ENCODE assay signal across 11 cellular contexts in genomic region chr4:184395451-184395917, GRCh38.
A peak's percentile ranks its signal among the peaks of the same experiment; 100 is the strongest.
DNase-seq lines count a peak whose midpoint lies in the region; ATAC-seq and TF ChIP-seq lines count a peak whose summit lies in the region.
"Had no signal": no experiment of that assay in that cellular context is flagged by ENCODE, and none has a peak within 500 bp of the region (broad histone marks: within the 10 kb centered on the region; RNA-seq: fewer than 3 reads in every experiment).

No MANE protein-coding gene starts in this region.

- BruUV-seq in MCF 10A (replicated peaks; lab: Mats Ljungman, UMichigan) = no TSS peak

- no peak overlapping the region for H3K4me3 Mint-ChIP-seq in stimulated activated naive CD8-positive, alpha-beta T cell treated with anti-CD3 and anti-CD28 coated beads, Interleukin-15, Interleukin-2, amounts not matched to agents 100 ng/mL and 50 ng/mL, for 24 hours
- H3K4me3 Mint-ChIP-seq in stimulated activated naive CD8-positive, alpha-beta T cell treated with anti-CD3 and anti-CD28 coated beads, Interleukin-15, amount 100 ng/mL, for 72 hours = no peak overlapping the region
- H3K4me3 Mint-ChIP-seq in MCF 10A (ENCODE audit: unreplicated experiment) = no peak overlapping the region

- H3K27ac Mint-ChIP-seq in stimulated activated naive CD8-positive, alpha-beta T cell treated with anti-CD3 and anti-CD28 coated beads, Interleukin-15, Interleukin-2, amounts not matched to agents 100 ng/mL and 50 ng/mL, for 24 hours = peak overlapping the region; percentile 29
- H3K27ac Mint-ChIP-seq in stimulated activated naive CD8-positive, alpha-beta T cell treated with anti-CD3 and anti-CD28 coated beads, Interleukin-15, amount 100 ng/mL, for 72 hours = no peak overlapping the region
- no peak overlapping the region for H3K27ac Mint-ChIP-seq in MCF 10A (ENCODE audit: low read depth, unreplicated experiment)

- intact Hi-C loops in MCF 10A (cut with micrococcal nuclease) = no loop called here

- no peak for TF ChIP-seq CTCF in fibroblast of villous mesenchyme (IDR thresholded peaks at IDR 0.05; ENCODE audit: insufficient read depth, low read depth, low read length)
- TF ChIP-seq CTCF in MCF 10A (IDR thresholded peaks at IDR 0.05; ENCODE audit: unreplicated experiment) = no peak

- H3K9me3 Mint-ChIP-seq in stimulated activated naive CD8-positive, alpha-beta T cell treated with anti-CD3 and anti-CD28 coated beads, Interleukin-15, Interleukin-2, amounts not matched to agents 100 ng/mL and 50 ng/mL, for 24 hours = no peaks in the 10 kb centered on the region
- H3K9me3 Mint-ChIP-seq in stimulated activated naive CD8-positive, alpha-beta T cell treated with anti-CD3 and anti-CD28 coated beads, Interleukin-15, amount 100 ng/mL, for 72 hours = no peaks in the 10 kb centered on the region
- H3K9me3 Mint-ChIP-seq in MCF 10A (ENCODE audit: unreplicated experiment) = no peaks in the 10 kb centered on the region

- CTCF ChIA-PET in MCF 10A (lab: Yijun Ruan, JAX) = interaction anchor here (0.5 to 1.7 kb wide), 2 partner anchors 130 to 1092 kb away, joined by 3 to 5 read pairs; no protein-coding TSS in a partner anchor

- H3K27me3 Mint-ChIP-seq in stimulated activated naive CD8-positive, alpha-beta T cell treated with anti-CD3 and anti-CD28 coated beads, Interleukin-15, Interleukin-2, amounts not matched to agents 100 ng/mL and 50 ng/mL, for 24 hours = no peaks in the 10 kb centered on the region
- H3K27me3 Mint-ChIP-seq in stimulated activated naive CD8-positive, alpha-beta T cell treated with anti-CD3 and anti-CD28 coated beads, Interleukin-15, amount 100 ng/mL, for 72 hours = no peaks in the 10 kb centered on the region
- no peaks in the 10 kb centered on the region for H3K27me3 Mint-ChIP-seq in MCF 10A (ENCODE audit: insufficient read depth, unreplicated experiment)

- peaks cover 83% of the 10 kb centered on the region for H3K36me3 Mint-ChIP-seq in stimulated activated naive CD8-positive, alpha-beta T cell treated with anti-CD3 and anti-CD28 coated beads, Interleukin-15, Interleukin-2, amounts not matched to agents 100 ng/mL and 50 ng/mL, for 24 hours (ENCODE audit: low read depth)
- H3K36me3 Mint-ChIP-seq in MCF 10A (ENCODE audit: insufficient read depth, unreplicated experiment) = peaks cover 78% of the 10 kb centered on the region

- peaks cover 33% of the 10 kb centered on the region for H3K4me1 Mint-ChIP-seq in stimulated activated naive CD8-positive, alpha-beta T cell treated with anti-CD3 and anti-CD28 coated beads, Interleukin-15, Interleukin-2, amounts not matched to agents 100 ng/mL and 50 ng/mL, for 24 hours (ENCODE audit: low read depth)
- H3K4me1 Mint-ChIP-seq in stimulated activated naive CD8-positive, alpha-beta T cell treated with anti-CD3 and anti-CD28 coated beads, Interleukin-15, amount 100 ng/mL, for 72 hours = peaks cover 33% of the 10 kb centered on the region
- peaks cover 9% of the 10 kb centered on the region for H3K4me1 Mint-ChIP-seq in MCF 10A (ENCODE audit: insufficient read depth, unreplicated experiment)

- POLR2A ChIA-PET in MCF 10A (lab: Yijun Ruan, JAX) = interaction anchor here (1.9 kb wide), 1 partner anchor 11 kb away, joined by 4 read pairs; no protein-coding TSS in a partner anchor

- no peak for DNase-seq in stimulated activated naive CD8-positive, alpha-beta T cell treated with anti-CD3 and anti-CD28 coated beads, Interleukin-15, amount 100 ng/mL, for 72 hours
- DNase-seq in fibroblast of villous mesenchyme (ENCODE audit: low read depth) = peak; percentile 19
- no peak for DNase-seq in MCF 10A (ENCODE audit: unreplicated experiment)
- no peak for DNase-seq in A172 (ENCODE audit: low spot score)
- DNase-seq in kidney glomerular epithelial cell (lab: John Stamatoyannopoulos, UW) = no peak
- DNase-seq: activated T-cell treated with anti-CD3 and anti-CD28 coated beads for 4 hours, NCI-H1436 treated with DMSO at 0.1 percent for 48 hours had no signal

- no peak overlapping the region for H3K4me3 ChIP-seq in fibroblast of villous mesenchyme (ENCODE audit: low read depth, low read length)
- H3K4me3 ChIP-seq: SK-N-MC had no signal

- no peak for ATAC-seq in stimulated activated naive CD8-positive, alpha-beta T cell treated with anti-CD3 and anti-CD28 coated beads, Interleukin-15, amount 100 ng/mL, for 72 hours
- ATAC-seq in HG03378 (IDR thresholded peaks at IDR 0.05; ENCODE audit: unreplicated experiment) (peak; percentile 10), GM19035 (IDR thresholded peaks at IDR 0.05; ENCODE audit: unreplicated experiment) (no peak)
